In the genomic region with DNA sequence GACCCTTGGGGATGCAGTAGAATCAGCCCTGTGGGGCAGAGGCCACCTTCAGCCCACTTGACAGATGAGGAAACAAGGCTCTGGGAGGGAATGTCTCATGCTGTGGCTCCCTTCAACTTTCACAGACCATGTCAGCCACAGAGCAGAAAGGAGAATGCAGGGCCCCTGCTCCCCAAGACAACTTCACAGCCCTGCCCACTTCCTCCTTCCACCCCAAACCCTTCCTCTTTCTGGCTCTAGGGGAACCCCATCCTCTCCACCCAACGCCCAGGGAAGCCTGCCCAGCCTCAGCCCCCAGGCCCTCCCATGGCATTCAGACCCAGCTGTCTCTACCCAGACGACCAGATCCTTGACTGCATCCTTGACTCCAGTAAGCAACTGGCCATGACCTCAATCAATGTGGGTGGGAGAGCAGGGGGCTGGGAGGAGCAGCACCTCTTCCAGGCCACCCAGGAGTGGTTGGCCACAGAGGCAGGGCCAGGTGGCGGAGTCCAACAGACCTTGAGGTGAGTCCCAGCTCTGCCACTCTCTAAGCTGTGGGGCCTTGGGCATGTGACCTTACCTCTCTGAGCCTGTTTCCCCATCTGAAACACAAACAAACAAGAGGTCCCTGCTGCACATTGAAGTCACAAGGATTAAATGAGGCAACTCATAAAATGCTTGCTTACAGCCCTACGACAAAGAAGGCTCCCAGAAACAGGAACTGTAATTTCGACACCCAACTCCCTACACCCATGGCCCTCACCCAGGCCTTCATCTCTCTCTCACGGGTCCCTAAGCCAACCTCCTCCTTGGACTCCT, we compare ENCODE assay signal across 1 cellular context.
TF ChIP-seq lines count a peak whose summit lies in the region.

No MANE protein-coding gene starts in this region.

TF ChIP-seq in SK-N-SH treated with all-trans-retinoic acid at 6 μM for 48 hours, 23 proteins besides CTCF, POLR2A, EP300 and RAD21 (continued from another document):
- TF ChIP-seq, protein P1, sequence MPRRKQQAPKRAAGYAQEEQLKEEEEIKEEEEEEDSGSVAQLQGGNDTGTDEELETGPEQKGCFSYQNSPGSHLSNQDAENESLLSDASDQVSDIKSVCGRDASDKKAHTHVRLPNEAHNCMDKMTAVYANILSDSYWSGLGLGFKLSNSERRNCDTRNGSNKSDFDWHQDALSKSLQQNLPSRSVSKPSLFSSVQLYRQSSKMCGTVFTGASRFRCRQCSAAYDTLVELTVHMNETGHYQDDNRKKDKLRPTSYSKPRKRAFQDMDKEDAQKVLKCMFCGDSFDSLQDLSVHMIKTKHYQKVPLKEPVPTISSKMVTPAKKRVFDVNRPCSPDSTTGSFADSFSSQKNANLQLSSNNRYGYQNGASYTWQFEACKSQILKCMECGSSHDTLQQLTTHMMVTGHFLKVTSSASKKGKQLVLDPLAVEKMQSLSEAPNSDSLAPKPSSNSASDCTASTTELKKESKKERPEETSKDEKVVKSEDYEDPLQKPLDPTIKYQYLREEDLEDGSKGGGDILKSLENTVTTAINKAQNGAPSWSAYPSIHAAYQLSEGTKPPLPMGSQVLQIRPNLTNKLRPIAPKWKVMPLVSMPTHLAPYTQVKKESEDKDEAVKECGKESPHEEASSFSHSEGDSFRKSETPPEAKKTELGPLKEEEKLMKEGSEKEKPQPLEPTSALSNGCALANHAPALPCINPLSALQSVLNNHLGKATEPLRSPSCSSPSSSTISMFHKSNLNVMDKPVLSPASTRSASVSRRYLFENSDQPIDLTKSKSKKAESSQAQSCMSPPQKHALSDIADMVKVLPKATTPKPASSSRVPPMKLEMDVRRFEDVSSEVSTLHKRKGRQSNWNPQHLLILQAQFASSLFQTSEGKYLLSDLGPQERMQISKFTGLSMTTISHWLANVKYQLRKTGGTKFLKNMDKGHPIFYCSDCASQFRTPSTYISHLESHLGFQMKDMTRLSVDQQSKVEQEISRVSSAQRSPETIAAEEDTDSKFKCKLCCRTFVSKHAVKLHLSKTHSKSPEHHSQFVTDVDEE (CRISPR knock-in tag; IDR thresholded peaks at IDR 0.05): no peak
TF ChIP-seq in SK-N-SH treated with all-trans-retinoic acid at 6 μM for 48 hours: peak in this region for 0.
